In the genomic region with DNA sequence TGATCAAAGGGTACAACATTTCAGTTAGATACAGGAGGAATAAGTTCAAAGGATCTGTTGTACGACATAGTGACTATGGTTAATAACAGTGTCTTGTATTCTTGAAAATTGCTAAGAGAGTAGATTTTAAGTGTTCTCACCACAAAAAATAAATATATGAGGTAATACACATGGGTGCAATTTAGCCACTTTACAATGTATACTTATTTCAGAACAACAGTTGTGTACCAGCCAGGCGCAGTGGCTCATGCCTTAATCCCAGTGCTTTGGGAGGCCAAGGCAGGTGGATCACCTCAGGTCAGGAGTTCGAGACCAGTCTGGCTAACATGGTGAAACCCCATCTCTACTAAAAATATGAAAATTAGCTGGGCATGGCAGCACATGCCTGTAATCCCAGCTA, we compare ENCODE assay signal across 5 cellular contexts. TPM values are rescaled to one million over a fixed set of nuclear protein-coding genes. Genes with fewer than 3 reads are reported as not detected.
DNase-seq lines count a peak whose midpoint lies in the region; ATAC-seq and TF ChIP-seq lines count a peak whose summit lies in the region.
"Not testable (repeated sequence)": the region's sequence is repeated elsewhere in the genome, so short reads cannot be mapped to it uniquely, and the experiment has no call there.

No MANE protein-coding gene starts in this region.

- H3K4me1 Mint-ChIP-seq in chondrocyte (ENCODE audit: low read depth) (peaks cover 23% of the 10 kb centered on the region), osteocyte (ENCODE audit: unreplicated experiment) (peaks cover 36% of the 10 kb centered on the region)

- H3K9me3 ChIP-seq in HEK293 (ENCODE audit: control insufficient read depth, insufficient read depth, low read depth, low read length); upper lobe of right lung: not testable (repeated sequence)

- TF ChIP-seq CTCF in HEK293 (tag by site-specific recombination; IDR thresholded peaks at IDR 0.05); chondrocyte (IDR thresholded peaks at IDR 0.05); osteocyte (IDR thresholded peaks at IDR 0.05); upper lobe of right lung (IDR thresholded peaks at IDR 0.05): not testable (repeated sequence)

- not testable (repeated sequence) for H3K36me3 ChIP-seq in HEK293 (ENCODE audit: control insufficient read depth in 2 of 2, insufficient read depth in 1 of 2, low read length in 2 of 2); upper lobe of right lung

- not testable (repeated sequence) for DNase-seq in chondrocyte (ENCODE audit: low spot score); osteocyte (ENCODE audit: extremely low spot score, unreplicated experiment); upper lobe of right lung
- peak; percentile 6 for DNase-seq in Right ventricle myocardium superior

- H3K27ac Mint-ChIP-seq in chondrocyte (ENCODE audit: unreplicated experiment) (peak overlapping the region; percentile 57), osteocyte (ENCODE audit: unreplicated experiment) (peak overlapping the region; percentile 34)

- not testable (repeated sequence) for H3K27me3 Mint-ChIP-seq in chondrocyte (ENCODE audit: low read depth); osteocyte (ENCODE audit: unreplicated experiment)

- CTCF ChIA-PET in HEK293 (lab: Yijun Ruan, JAX), result interaction anchor here (1.3 kb wide), 1 partner anchor 111 kb away, joined by 3 read pairs; no protein-coding TSS in a partner anchor

- not testable (repeated sequence) for H3K4me3 ChIP-seq in HEK293 (ENCODE audit: low read depth, low read length); upper lobe of right lung

- H3K9me3 Mint-ChIP-seq in chondrocyte (ENCODE audit: low read depth); osteocyte (ENCODE audit: unreplicated experiment): not testable (repeated sequence)

- H3K4me3 Mint-ChIP-seq in chondrocyte (ENCODE audit: unreplicated experiment); osteocyte (ENCODE audit: unreplicated experiment): not testable (repeated sequence)

- H3K4me1 ChIP-seq in HEK293 (ENCODE audit: control insufficient read depth, insufficient read depth, low read length); upper lobe of right lung: not testable (repeated sequence)

- POLR2A ChIA-PET in HEK293 (lab: Yijun Ruan, JAX), result not testable (repeated sequence)

- intact Hi-C loops in Right ventricle myocardium superior (cut with DNase I); upper lobe of right lung (cut with DNase I): not testable (repeated sequence)

- ATAC-seq in Right ventricle myocardium superior (ENCODE audit: poor library complexity), result not testable (repeated sequence)
- peak; percentile 11 for ATAC-seq in upper lobe of right lung

- H3K27ac ChIP-seq in HEK293 (ENCODE audit: extremely low read depth, low read depth, low read length); upper lobe of right lung: not testable (repeated sequence)

- H3K27me3 ChIP-seq in upper lobe of right lung, result not testable (repeated sequence)

- peaks cover 28% of the 10 kb centered on the region for H3K36me3 Mint-ChIP-seq in chondrocyte (ENCODE audit: low read depth)
- H3K36me3 Mint-ChIP-seq in osteocyte (ENCODE audit: unreplicated experiment), result peaks cover 47% of the 10 kb centered on the region

TF ChIP-seq in HEK293, 187 proteins besides CTCF, POLR2A, EP300 and RAD21:
- 0 out of 2 replicates have a peak, but pooled peaks have one; percentile 25 for TF ChIP-seq ZFP69B (tag by site-specific recombination; IDR thresholded peaks at IDR 0.05)
- 0 out of 2 replicates have a peak, but pooled peaks have one; percentile 24 for TF ChIP-seq ZNF629 (tag by site-specific recombination; IDR thresholded peaks at IDR 0.05)
- 0 out of 2 replicates have a peak, but pooled peaks have one; percentile 16 for TF ChIP-seq ZNF366 (tag by site-specific recombination; conservative IDR thresholded peaks at IDR 0.05)

RNA-seq across cellular contexts. Expression of a gene that starts 42.8 kb away (rescaled TPM):
- total RNA-seq in chondrocyte (16.6 to 18.9 TPM (median 16.9 TPM) in 3 replicates), Right ventricle myocardium superior (38.3 TPM), osteocyte (22.4 and 26.3 TPM in 2 replicates), upper lobe of right lung (21.4 TPM)

RNA-seq across cellular contexts. Expression of a gene that starts 43.2 kb away (rescaled TPM):
- total RNA-seq in chondrocyte, result 209 to 313 TPM (median 212 TPM) in 3 replicates
- total RNA-seq in Right ventricle myocardium superior, result 75.8 TPM
- 524 and 529 TPM in 2 replicates for total RNA-seq in osteocyte
- 849 TPM for total RNA-seq in upper lobe of right lung
